Comparison of ENCODE assay signal across 9 cellular contexts in the genomic region with DNA sequence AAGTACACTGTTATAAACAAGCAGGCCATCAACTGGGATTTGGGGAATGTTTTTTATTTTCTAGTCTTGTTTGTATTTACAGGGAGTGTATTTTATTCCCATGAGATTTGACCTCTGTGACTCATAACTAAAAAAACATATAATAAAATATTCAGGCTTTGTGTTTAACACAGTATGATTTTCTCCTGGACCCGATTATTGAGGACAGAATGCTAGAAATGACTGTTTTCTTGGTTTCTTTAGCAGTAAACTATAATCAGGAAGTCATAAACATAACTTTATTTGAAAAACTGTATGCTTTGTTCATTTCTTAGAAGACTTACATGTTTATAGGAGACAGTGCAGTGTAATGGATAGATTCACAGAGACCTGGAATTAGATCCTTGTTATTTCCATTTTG. TPM values are rescaled to one million over a fixed set of nuclear protein-coding genes. Genes with fewer than 3 reads are reported as not detected.
DNase-seq lines count a peak whose midpoint lies in the region; ATAC-seq and TF ChIP-seq lines count a peak whose summit lies in the region.
"Had no signal": no experiment of that assay in that cellular context is flagged by ENCODE, and none has a peak within 500 bp of the region (broad histone marks: within the 10 kb centered on the region; RNA-seq: fewer than 3 reads in every experiment).

No MANE protein-coding gene starts in this region.

- CTCF ChIA-PET in CD8-positive, alpha-beta memory T cell (lab: Charles Lee), result no interaction called here

- no CpG with 5 or more reads among the region's 1 CpG for WGBS in HUES64

- POLR2A ChIA-PET in CD8-positive, alpha-beta memory T cell (lab: Charles Lee), result no interaction called here
- POLR2A ChIA-PET in naive thymus-derived CD8-positive, alpha-beta T cell (lab: Charles Lee), result no interaction called here

- H3K9me3 ChIP-seq in CD8-positive, alpha-beta memory T cell (ENCODE audit: low read length), result no peaks in the 10 kb centered on the region
- H3K9me3 ChIP-seq in HUES64 (ENCODE audit: insufficient read depth, low read depth, low read length) (0 out of 2 replicates have a peak, but pooled peaks cover 3% of the 10 kb centered on the region), breast epithelium (no peaks in the 10 kb centered on the region)

- peaks cover 29% of the 10 kb centered on the region for H3K4me1 ChIP-seq in CD8-positive, alpha-beta memory T cell (ENCODE audit: insufficient read depth, low read length)
- H3K4me1 ChIP-seq in HUES64 (ENCODE audit: insufficient read depth, low read length), result peaks cover 20% of the 10 kb centered on the region; the same call in 1 of the 2 replicates
- peaks cover 0 to 8% of the 10 kb centered on the region in 2 donors for H3K4me1 ChIP-seq in breast epithelium

- H3K27me3 ChIP-seq in CD8-positive, alpha-beta memory T cell (ENCODE audit: insufficient read depth, low read length, poor library complexity, severe bottlenecking), result no peaks in the 10 kb centered on the region
- H3K27me3 ChIP-seq in HUES64 (ENCODE audit: insufficient read depth, low read length), result no peaks in the 10 kb centered on the region
- no peaks in the 10 kb centered on the region for H3K27me3 ChIP-seq in breast epithelium

- peaks cover 18% of the 10 kb centered on the region for H3K36me3 ChIP-seq in CD8-positive, alpha-beta memory T cell (ENCODE audit: insufficient read depth, low read length)
- H3K36me3 ChIP-seq in HUES64 (ENCODE audit: insufficient read depth, low read length) (peaks cover 35% of the 10 kb centered on the region), breast epithelium (no peaks in the 10 kb centered on the region)

- H3K4me3 Mint-ChIP-seq in CD8-positive, alpha-beta memory T cell, result peak overlapping the region; percentile 24 to 100 (median 96)
- peak overlapping the region in 6 of 10 donors; percentile 27 to 99 (median 97) for H3K4me3 Mint-ChIP-seq in naive thymus-derived CD8-positive, alpha-beta T cell

- peaks cover 0 to 3% (median 0%) of the 10 kb centered on the region in 5 donors for H3K9me3 Mint-ChIP-seq in CD8-positive, alpha-beta memory T cell
- peaks cover 0 to 9% (median 5%) of the 10 kb centered on the region in 9 donors for H3K9me3 Mint-ChIP-seq in naive thymus-derived CD8-positive, alpha-beta T cell

- intact Hi-C loops in breast epithelium (cut with DNase I; ENCODE audit: low total_unique reads), result no loop called here

- no peaks in the 10 kb centered on the region for H3K27me3 Mint-ChIP-seq in CD8-positive, alpha-beta memory T cell
- H3K27me3 Mint-ChIP-seq in naive thymus-derived CD8-positive, alpha-beta T cell, result no peaks in the 10 kb centered on the region

- peak overlapping the region in 7 of 8 donors; percentile 12 to 97 (median 82) for H3K27ac Mint-ChIP-seq in CD8-positive, alpha-beta memory T cell
- peak overlapping the region in 3 of 10 donors; percentile 25 to 98 (median 90) for H3K27ac Mint-ChIP-seq in naive thymus-derived CD8-positive, alpha-beta T cell

- no peak for TF ChIP-seq POLR2A in breast epithelium (IDR thresholded peaks at IDR 0.05)

- 0 out of 2 replicates have a peak overlapping the region, but pooled peaks have one; percentile 98 for H3K9ac ChIP-seq in HUES64 (ENCODE audit: low read depth, low read length)

- H3K36me3 Mint-ChIP-seq in CD8-positive, alpha-beta memory T cell, result peaks cover 16 to 40% (median 22%) of the 10 kb centered on the region in 3 donors
- H3K36me3 Mint-ChIP-seq in naive thymus-derived CD8-positive, alpha-beta T cell, result peaks cover 25 to 30% (median 29%) of the 10 kb centered on the region in 3 donors

- TF ChIP-seq CTCF in breast epithelium (IDR thresholded peaks at IDR 0.05), result no peak

- H3K4me3 ChIP-seq in CD8-positive, alpha-beta memory T cell (ENCODE audit: low read length), result no peak overlapping the region
- H3K4me3 ChIP-seq in HUES64 (ENCODE audit: low read length) (peak overlapping the region; percentile 97), breast epithelium (peak overlapping the region in 2 of 3 donors; percentile 97)

- ATAC-seq in naive thymus-derived CD8-positive, alpha-beta T cell, result no peak
- ATAC-seq in HG02884 (IDR thresholded peaks at IDR 0.05; ENCODE audit: unreplicated experiment), result no peak

- H3K4me1 Mint-ChIP-seq in CD8-positive, alpha-beta memory T cell, result peaks cover 47 to 64% (median 61%) of the 10 kb centered on the region in 3 donors
- peaks cover 14 to 57% (median 30%) of the 10 kb centered on the region in 4 donors for H3K4me1 Mint-ChIP-seq in naive thymus-derived CD8-positive, alpha-beta T cell

- DNase-seq in CD8-positive, alpha-beta memory T cell, result no peak
- DNase-seq in breast epithelium (ENCODE audit: low spot score in 2 of 2) (no peak), cerebellar nuclear complex (lab: John Stamatoyannopoulos, UW) (no peak), NCI-H526 treated with DMSO at 0.1 percent for 48 hours (lab: John Stamatoyannopoulos, UW) (no peak)
- DNase-seq in naive thymus-derived CD8-positive, alpha-beta T cell, result no peak
- DNase-seq in stimulated activated naive CD4-positive, alpha-beta T cell treated with Interleukin-2 at 50 U/mL for 16 hours (lab: John Stamatoyannopoulos, UW), result no peak
- DNase-seq: GOT3 had no signal

- peak overlapping the region; percentile 10 for H3K27ac ChIP-seq in CD8-positive, alpha-beta memory T cell (ENCODE audit: low read depth, low read length)
- H3K27ac ChIP-seq in HUES64 (ENCODE audit: low read depth, low read length), result no peak overlapping the region
- no peak overlapping the region for H3K27ac ChIP-seq in breast epithelium

RNA-seq across cellular contexts. Expression of a gene that starts 2.1 kb away (rescaled TPM):
- total RNA-seq in CD8-positive, alpha-beta memory T cell, result 10 to 100 TPM; 30.8 to 33.1 TPM
- 7.3 TPM for polyA plus RNA-seq in CD8-positive, alpha-beta memory T cell
- 10.3 TPM for polyA plus RNA-seq in HUES64 (2013, experiment 1 of 2)
- 10.4 TPM for polyA plus RNA-seq in HUES64 (2013, experiment 2 of 2)
- 10 to 100 TPM; 36.4 to 84.3 (median 56.0) TPM for total RNA-seq in breast epithelium
- total RNA-seq in naive thymus-derived CD8-positive, alpha-beta T cell, result 10 to 100 TPM; 22.7 to 25.4 TPM
- polyA plus RNA-seq in naive thymus-derived CD8-positive, alpha-beta T cell, result 1 to 10 TPM; 3.4 to 7.8 (median 6.7) TPM

RNA-seq across cellular contexts. Expression of a gene that starts 2.7 kb away (rescaled TPM):
- total RNA-seq in CD8-positive, alpha-beta memory T cell, result 10 to 100 TPM; 16.9 to 20.2 TPM
- 6.3 TPM for polyA plus RNA-seq in CD8-positive, alpha-beta memory T cell
- polyA plus RNA-seq in HUES64 (2013, experiment 1 of 2), result 10.8 TPM
- 11.7 TPM for polyA plus RNA-seq in HUES64 (2013, experiment 2 of 2)
- total RNA-seq in breast epithelium, result 1 to 10 TPM; 4.0 to 7.5 (median 4.3) TPM
- 1 to 10 TPM; 4.3 to 4.5 TPM for total RNA-seq in naive thymus-derived CD8-positive, alpha-beta T cell
- polyA plus RNA-seq in naive thymus-derived CD8-positive, alpha-beta T cell, result 1 to 10 TPM; 2.3 to 4.8 (median 3.8) TPM
